ENCODE assay signal across 12 cellular contexts in the genomic region with DNA sequence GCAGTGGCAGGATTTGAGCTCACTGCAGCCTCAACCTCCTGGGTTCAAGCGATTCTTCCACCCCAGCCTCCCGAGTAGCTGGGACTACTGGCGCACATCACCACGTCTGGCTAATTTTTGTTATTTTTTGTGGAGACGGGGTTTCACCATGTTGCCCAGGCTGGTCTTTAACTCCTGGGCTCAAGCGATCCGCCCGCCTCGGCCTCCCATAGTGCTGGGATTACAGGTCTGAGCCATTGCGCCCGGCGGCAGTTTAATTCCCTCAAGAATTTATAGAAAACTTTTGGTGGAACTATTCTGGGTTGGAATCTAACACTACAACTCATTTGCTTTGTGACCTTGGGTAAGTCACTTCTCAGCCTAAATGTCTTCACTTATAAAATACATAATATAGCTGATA. TPM values are rescaled to one million over a fixed set of nuclear protein-coding genes. Genes with fewer than 3 reads are reported as not detected.
DNase-seq lines count a peak whose midpoint lies in the region; ATAC-seq, FAIRE-seq and TF ChIP-seq lines count a peak whose summit lies in the region.
"Had no signal": no experiment of that assay in that cellular context is flagged by ENCODE, and none has a peak within 500 bp of the region (broad histone marks: within the 10 kb centered on the region; RNA-seq: fewer than 3 reads in every experiment).

No MANE protein-coding gene starts in this region.

- H3F3A ChIP-seq in neural progenitor cell (ENCODE audit: low read depth), result peaks cover 32% of the 10 kb centered on the region

- POLR2A ChIA-PET in HepG2 (lab: Yijun Ruan, JAX), result interaction anchor here (1.8 kb wide), 1 partner anchor 53 kb away, joined by 11 read pairs; no protein-coding TSS in a partner anchor

- FAIRE-seq in HepG2 (lab: Jason Lieb, UNC), result no peak
- FAIRE-seq: frontal cortex had no signal

- H3K79me2 ChIP-seq in HepG2 (ENCODE audit: insufficient read depth, low read length) (peaks cover 18% of the 10 kb centered on the region), neural progenitor cell (ENCODE audit: low read depth) (peaks cover 25% of the 10 kb centered on the region)

- H3K9me3 ChIP-seq in liver (ENCODE audit: control insufficient read depth in 4 of 4, low read length in 3 of 4), result no peaks in the 10 kb centered on the region
- no peaks in the 10 kb centered on the region for H3K9me3 ChIP-seq in HepG2 (ENCODE audit: low read length)
- H3K9me3 ChIP-seq in neural progenitor cell (ENCODE audit: low read depth), result no peaks in the 10 kb centered on the region

- H3K4me1 Mint-ChIP-seq in neural progenitor cell, result peaks cover 25% of the 10 kb centered on the region

- TF ChIP-seq RAD21 in liver (IDR thresholded peaks at IDR 0.05), result no peak
- no peak for TF ChIP-seq RAD21 in HepG2 (CRISPR knock-in tag; IDR thresholded peaks at IDR 0.05)

- H3K27ac Mint-ChIP-seq in neural progenitor cell, result no peak overlapping the region

- 99% methylated on average over 12 of the region's 12 CpGs for WGBS in liver
- WGBS in HepG2 (ENCODE audit: low lambda C conversion rate), result 97% methylated on average over 12 of the region's 12 CpGs

- no peak overlapping the region for H3K4me2 ChIP-seq in HepG2 (ENCODE audit: low read depth, low read length)
- no peak overlapping the region for H3K4me2 ChIP-seq in neural progenitor cell

- H3K4me1 ChIP-seq in liver (ENCODE audit: control insufficient read depth in 4 of 4, insufficient read depth in 4 of 4, low read length in 3 of 4) (peaks cover 9 to 33% (median 28%) of the 10 kb centered on the region in 4 donors), HepG2 (ENCODE audit: insufficient read depth, low read length) (peaks cover 44% of the 10 kb centered on the region), neural progenitor cell (peaks cover 18% of the 10 kb centered on the region)

- intact Hi-C loops in HepG2 (cut with micrococcal nuclease; ENCODE audit: unreplicated experiment), result no loop called here

- TF ChIP-seq CTCF in liver (IDR thresholded peaks at IDR 0.05; ENCODE audit: low read depth, low read length, missing input control) (no peak), HepG2 (CRISPR knock-in tag; IDR thresholded peaks at IDR 0.05) (no peak), neural progenitor cell (IDR thresholded peaks at IDR 0.05) (no peak)

- H3K4me3 ChIP-seq in liver (ENCODE audit: low read depth in 1 of 3, low read length in 3 of 3) (no peak overlapping the region), HepG2 (replicated peaks in 1 of 3; ENCODE audit: insufficient read depth in 1 of 3, low read depth in 2 of 3, low read length in 3 of 3) (no peak overlapping the region), neural progenitor cell (no peak overlapping the region)

- ATAC-seq in HepG2 (no peak), HG03045 (IDR thresholded peaks at IDR 0.05; ENCODE audit: unreplicated experiment) (no peak), HG03469 (IDR thresholded peaks at IDR 0.05; ENCODE audit: unreplicated experiment) (no peak)

- BruUV-seq in HepG2 (replicated peaks; lab: Mats Ljungman, UMichigan), result no TSS peak

- no peaks in the 10 kb centered on the region for H4K20me1 ChIP-seq in HepG2 (ENCODE audit: insufficient read depth, low read length)
- H4K20me1 ChIP-seq in neural progenitor cell (ENCODE audit: low read depth), result peaks cover 20% of the 10 kb centered on the region

- H3K27me3 Mint-ChIP-seq in neural progenitor cell (ENCODE audit: insufficient read depth, low read depth), result peaks cover 2% of the 10 kb centered on the region

- in situ Hi-C loops in HepG2 (cut with HindIII; ENCODE audit: extremely low pct_ligation_motif_present, low pct_unique_long_range_greater_than_20kb), result no loop called here

- CTCF ChIA-PET in HepG2 (lab: Yijun Ruan, JAX; ENCODE audit: low intra/inter-chr PET ratio, low total read pairs), result no interaction called here

- peaks cover 2 to 14% (median 8%) of the 10 kb centered on the region in 4 donors for H3K36me3 ChIP-seq in liver (ENCODE audit: control insufficient read depth in 4 of 4, insufficient read depth in 3 of 4, low read depth in 1 of 4, low read length in 3 of 4)
- peaks cover 13 to 18% of the 10 kb centered on the region in 2 experiments for H3K36me3 ChIP-seq in HepG2 (replicated peaks in 1 of 2; ENCODE audit: control insufficient read depth in 1 of 2, insufficient read depth in 2 of 2, low read length in 2 of 2)
- no peaks in the 10 kb centered on the region for H3K36me3 ChIP-seq in neural progenitor cell

- TF ChIP-seq EP300 in HepG2 (IDR thresholded peaks at IDR 0.05; ENCODE audit: low read depth in 2 of 2, low read length in 2 of 2) (no peak), HepG2 (CRISPR knock-in tag; IDR thresholded peaks at IDR 0.05; ENCODE audit: borderline replicate concordance) (no peak)

- peak overlapping the region; percentile 94 to 95 for H3K27ac ChIP-seq in liver (ENCODE audit: low read depth in 1 of 2, low read length in 2 of 2)
- no peak overlapping the region for H3K27ac ChIP-seq in HepG2 (ENCODE audit: extremely low read length, insufficient read depth, low read length)
- H3K27ac ChIP-seq in cingulate gyrus (ENCODE audit: low read depth, low read length), result peak overlapping the region; percentile 100
- H3K27ac ChIP-seq in neural progenitor cell, result no peak overlapping the region

- no peaks in the 10 kb centered on the region for H3K27me3 ChIP-seq in liver (ENCODE audit: control insufficient read depth in 4 of 4, insufficient read depth in 4 of 4, low read length in 3 of 4)
- H3K27me3 ChIP-seq in HepG2 (ENCODE audit: control insufficient read depth in 1 of 2, insufficient read depth in 2 of 2, low read length in 2 of 2), result no peaks in the 10 kb centered on the region; a peak in 1 of 5 replicates
- no peaks in the 10 kb centered on the region for H3K27me3 ChIP-seq in neural progenitor cell

- H2AFZ ChIP-seq in HepG2 (ENCODE audit: low read length), result no peak overlapping the region
- no peak overlapping the region for H2AFZ ChIP-seq in neural progenitor cell (replicated peaks)

- no peak for TF ChIP-seq POLR2A in HepG2 (IDR thresholded peaks at IDR 0.05; ENCODE audit: insufficient read depth in 1 of 2, low read depth in 2 of 2, low read length in 2 of 2)

- no peaks in the 10 kb centered on the region for H3K9me3 Mint-ChIP-seq in neural progenitor cell

- DNase-seq in HepG2 (ENCODE audit: low spot score), result no peak
- DNase-seq in neural progenitor cell (ENCODE audit: low spot score), result peak; percentile 41
- no peak for DNase-seq in DMS79 (lab: John Stamatoyannopoulos, UW)
- DNase-seq in NCI-H226, result no peak
- DNase-seq: stimulated activated naive CD4-positive, alpha-beta T cell treated with Interleukin-2 at 50 U/mL for 16 hours had no signal

- H3K4me3 Mint-ChIP-seq in neural progenitor cell, result no peak overlapping the region

- peaks cover 18% of the 10 kb centered on the region for H3K36me3 Mint-ChIP-seq in neural progenitor cell

- no peak overlapping the region for H3K9ac ChIP-seq in liver (ENCODE audit: low read depth in 1 of 2, low read length in 2 of 2)
- no peak overlapping the region for H3K9ac ChIP-seq in HepG2 (ENCODE audit: insufficient read depth, low read depth, low read length)
- H3K9ac ChIP-seq in neural progenitor cell, result no peak overlapping the region

RNA-seq across cellular contexts. Expression of a gene that starts 1.8 kb away (rescaled TPM):
- total RNA-seq in liver, result 10 to 100 TPM; 28.4 to 36.5 TPM
- polyA plus RNA-seq in liver, result 1 to 10 TPM; 3.8 to 7.9 TPM
- 27.5 and 46.7 TPM in 2 replicates for total RNA-seq in HepG2 (2016; rRNA removed; fragmentation: Illumina TruSeq; extraction: Trizol)
- 3.0 and 3.4 TPM in 2 replicates for total RNA-seq in HepG2 (2016; cell fraction: cytosol; rRNA removed; fragmentation: Illumina TruSeq; extraction: Trizol; ENCODE audit: low read depth)
- 29.7 and 40.6 TPM in 2 replicates for total RNA-seq in HepG2 (2016; cell fraction: insoluble cytoplasmic fraction; rRNA removed; fragmentation: Illumina TruSeq; extraction: Trizol)
- 13.8 and 14.7 TPM in 2 replicates for total RNA-seq in HepG2 (2016; cell fraction: membrane; rRNA removed; fragmentation: Illumina TruSeq; extraction: Trizol)
- 23.5 and 24.3 TPM in 2 replicates for total RNA-seq in HepG2 (2016; cell fraction: nucleus; rRNA removed; fragmentation: Illumina TruSeq; extraction: Trizol)
- polyA plus RNA-seq in HepG2 (2011; rRNA removed), result 26.5 and 27.3 TPM in 2 replicates
- 18.2 TPM in 2 replicates for polyA plus RNA-seq in HepG2 (2011; cell fraction: cytosol; rRNA removed)
- 30.1 and 31.9 TPM in 2 replicates for polyA plus RNA-seq in HepG2 (2011; cell fraction: nucleus; rRNA removed)
- polyA plus RNA-seq in HepG2 (2012), result 14.7 and 15.8 TPM in 2 replicates
- 0.63 and 0.79 TPM in 2 replicates for polyA plus RNA-seq in HepG2 (2016; cell fraction: cytosol; fragmentation: Illumina TruSeq; extraction: Trizol; ENCODE audit: low read depth)
- 22.5 and 22.9 TPM in 2 replicates for polyA plus RNA-seq in HepG2 (2016; cell fraction: insoluble cytoplasmic fraction; fragmentation: Illumina TruSeq; extraction: Trizol; ENCODE audit: low read depth)
- polyA plus RNA-seq in HepG2 (2016; cell fraction: membrane; fragmentation: Illumina TruSeq; extraction: Trizol; ENCODE audit: low read depth), result 2.7 and 3.3 TPM in 2 replicates
- polyA plus RNA-seq in HepG2 (2016; cell fraction: nucleus; fragmentation: Illumina TruSeq; extraction: Trizol; ENCODE audit: insufficient read depth, low read depth), result 25.6 and 29.7 TPM in 2 replicates
- polyA minus RNA-seq in HepG2 (2011; rRNA and poly(A)+ RNA removed; ENCODE audit: low replicate concordance), result 128 and 335 TPM in 2 replicates
- polyA minus RNA-seq in HepG2 (2011; cell fraction: cytosol; rRNA and poly(A)+ RNA removed), result 38.1 and 39.5 TPM in 2 replicates
- polyA minus RNA-seq in HepG2 (2011; cell fraction: nucleus; rRNA and poly(A)+ RNA removed), result 31.4 and 32.7 TPM in 2 replicates
- total RNA-seq in neural progenitor cell (ENCODE audit: low replicate concordance), result 67.8 and 71.0 TPM in 2 replicates

RNA-seq across cellular contexts. Expression of a gene that starts 42.1 kb away (rescaled TPM):
- total RNA-seq in liver (not detected), HepG2 (2016; rRNA removed; fragmentation: Illumina TruSeq; extraction: Trizol) (not detected in 2 replicates), neural progenitor cell (ENCODE audit: low replicate concordance) (0.74 and 0.90 TPM in 2 replicates)
- polyA plus RNA-seq in liver (not detected), HepG2 (2011; rRNA removed) (not detected in 2 replicates)
- not detected in 2 replicates for total RNA-seq in HepG2 (2016; cell fraction: cytosol; rRNA removed; fragmentation: Illumina TruSeq; extraction: Trizol; ENCODE audit: low read depth)
- not detected in 2 replicates for total RNA-seq in HepG2 (2016; cell fraction: insoluble cytoplasmic fraction; rRNA removed; fragmentation: Illumina TruSeq; extraction: Trizol)
- total RNA-seq in HepG2 (2016; cell fraction: membrane; rRNA removed; fragmentation: Illumina TruSeq; extraction: Trizol), result not detected in 2 replicates
- total RNA-seq in HepG2 (2016; cell fraction: nucleus; rRNA removed; fragmentation: Illumina TruSeq; extraction: Trizol), result not detected in 2 replicates
- not detected in 2 replicates for polyA plus RNA-seq in HepG2 (2011; cell fraction: cytosol; rRNA removed)
- not detected in 2 replicates for polyA plus RNA-seq in HepG2 (2011; cell fraction: nucleus; rRNA removed)
- polyA plus RNA-seq in HepG2 (2012), result not detected in 2 replicates
- polyA plus RNA-seq in HepG2 (2016; cell fraction: cytosol; fragmentation: Illumina TruSeq; extraction: Trizol; ENCODE audit: low read depth), result not detected in 2 replicates
- polyA plus RNA-seq in HepG2 (2016; cell fraction: insoluble cytoplasmic fraction; fragmentation: Illumina TruSeq; extraction: Trizol; ENCODE audit: low read depth), result not detected in 2 replicates
- not detected in 2 replicates for polyA plus RNA-seq in HepG2 (2016; cell fraction: membrane; fragmentation: Illumina TruSeq; extraction: Trizol; ENCODE audit: low read depth)
- not detected in 2 replicates for polyA plus RNA-seq in HepG2 (2016; cell fraction: nucleus; fragmentation: Illumina TruSeq; extraction: Trizol; ENCODE audit: insufficient read depth, low read depth)
- not detected in 2 replicates for polyA minus RNA-seq in HepG2 (2011; rRNA and poly(A)+ RNA removed; ENCODE audit: low replicate concordance)
- polyA minus RNA-seq in HepG2 (2011; cell fraction: cytosol; rRNA and poly(A)+ RNA removed), result not detected in 2 replicates
- polyA minus RNA-seq in HepG2 (2011; cell fraction: nucleus; rRNA and poly(A)+ RNA removed), result not detected in 2 replicates
- total RNA-seq: cardiac septum, mucosa of gallbladder had no signal

RNA-seq across cellular contexts. Expression of a gene that starts 45.4 kb away (rescaled TPM):
- total RNA-seq in liver (under 1 TPM; 0.67 to 0.89 TPM), HepG2 (2016; rRNA removed; fragmentation: Illumina TruSeq; extraction: Trizol) (0.58 and 0.90 TPM in 2 replicates), neural progenitor cell (ENCODE audit: low replicate concordance) (0.34 TPM in 1 of 2 replicates, not detected in the other)
- polyA plus RNA-seq in liver (1 to 10 TPM in 1 of 2 donors, under 1 TPM in 1; 0.96 to 1.3 TPM), HepG2 (2011; rRNA removed) (0.24 and 0.50 TPM in 2 replicates)
- 0.44 and 0.81 TPM in 2 replicates for total RNA-seq in HepG2 (2016; cell fraction: cytosol; rRNA removed; fragmentation: Illumina TruSeq; extraction: Trizol; ENCODE audit: low read depth)
- total RNA-seq in HepG2 (2016; cell fraction: insoluble cytoplasmic fraction; rRNA removed; fragmentation: Illumina TruSeq; extraction: Trizol), result 0.45 and 1.1 TPM in 2 replicates
- 0.59 and 0.83 TPM in 2 replicates for total RNA-seq in HepG2 (2016; cell fraction: membrane; rRNA removed; fragmentation: Illumina TruSeq; extraction: Trizol)
- 0.37 TPM in 1 of 2 replicates, not detected in the other for total RNA-seq in HepG2 (2016; cell fraction: nucleus; rRNA removed; fragmentation: Illumina TruSeq; extraction: Trizol)
- polyA plus RNA-seq in HepG2 (2011; cell fraction: cytosol; rRNA removed), result 0.37 and 0.81 TPM in 2 replicates
- polyA plus RNA-seq in HepG2 (2011; cell fraction: nucleus; rRNA removed), result 0.80 and 0.90 TPM in 2 replicates
- polyA plus RNA-seq in HepG2 (2012), result 0.15 and 0.21 TPM in 2 replicates
- polyA plus RNA-seq in HepG2 (2016; cell fraction: cytosol; fragmentation: Illumina TruSeq; extraction: Trizol; ENCODE audit: low read depth), result 0.43 and 0.48 TPM in 2 replicates
- 0.48 and 1.4 TPM in 2 replicates for polyA plus RNA-seq in HepG2 (2016; cell fraction: insoluble cytoplasmic fraction; fragmentation: Illumina TruSeq; extraction: Trizol; ENCODE audit: low read depth)
- polyA plus RNA-seq in HepG2 (2016; cell fraction: membrane; fragmentation: Illumina TruSeq; extraction: Trizol; ENCODE audit: low read depth), result 0.47 and 0.73 TPM in 2 replicates
- 0.80 and 0.85 TPM in 2 replicates for polyA plus RNA-seq in HepG2 (2016; cell fraction: nucleus; fragmentation: Illumina TruSeq; extraction: Trizol; ENCODE audit: insufficient read depth, low read depth)
- 0.49 and 0.66 TPM in 2 replicates for polyA minus RNA-seq in HepG2 (2011; rRNA and poly(A)+ RNA removed; ENCODE audit: low replicate concordance)
- polyA minus RNA-seq in HepG2 (2011; cell fraction: cytosol; rRNA and poly(A)+ RNA removed), result not detected in 2 replicates
- 0.25 and 0.64 TPM in 2 replicates for polyA minus RNA-seq in HepG2 (2011; cell fraction: nucleus; rRNA and poly(A)+ RNA removed)
- total RNA-seq: frontal cortex had no signal

RNA-seq across cellular contexts. Expression of a gene that starts 56.8 kb away (rescaled TPM):
- 10 to 100 TPM; 25.4 to 37.0 TPM for total RNA-seq in liver
- polyA plus RNA-seq in liver, result 10 to 100 TPM; 17.3 to 18.8 TPM
- total RNA-seq in HepG2 (2016; rRNA removed; fragmentation: Illumina TruSeq; extraction: Trizol), result 47.6 and 49.9 TPM in 2 replicates
- total RNA-seq in HepG2 (2016; cell fraction: cytosol; rRNA removed; fragmentation: Illumina TruSeq; extraction: Trizol; ENCODE audit: low read depth), result 6.3 and 7.4 TPM in 2 replicates
- 49.9 and 52.5 TPM in 2 replicates for total RNA-seq in HepG2 (2016; cell fraction: insoluble cytoplasmic fraction; rRNA removed; fragmentation: Illumina TruSeq; extraction: Trizol)
- 10.6 and 11.1 TPM in 2 replicates for total RNA-seq in HepG2 (2016; cell fraction: membrane; rRNA removed; fragmentation: Illumina TruSeq; extraction: Trizol)
- total RNA-seq in HepG2 (2016; cell fraction: nucleus; rRNA removed; fragmentation: Illumina TruSeq; extraction: Trizol), result 41.2 and 46.6 TPM in 2 replicates
- 52.0 and 54.0 TPM in 2 replicates for polyA plus RNA-seq in HepG2 (2011; rRNA removed)
- polyA plus RNA-seq in HepG2 (2011; cell fraction: cytosol; rRNA removed), result 37.5 and 46.8 TPM in 2 replicates
- 182 and 197 TPM in 2 replicates for polyA plus RNA-seq in HepG2 (2011; cell fraction: nucleus; rRNA removed)
- polyA plus RNA-seq in HepG2 (2012), result 40.1 and 43.3 TPM in 2 replicates
- 6.0 and 6.9 TPM in 2 replicates for polyA plus RNA-seq in HepG2 (2016; cell fraction: cytosol; fragmentation: Illumina TruSeq; extraction: Trizol; ENCODE audit: low read depth)
- 54.2 and 64.7 TPM in 2 replicates for polyA plus RNA-seq in HepG2 (2016; cell fraction: insoluble cytoplasmic fraction; fragmentation: Illumina TruSeq; extraction: Trizol; ENCODE audit: low read depth)
- polyA plus RNA-seq in HepG2 (2016; cell fraction: membrane; fragmentation: Illumina TruSeq; extraction: Trizol; ENCODE audit: low read depth), result 9.0 and 9.4 TPM in 2 replicates
- polyA plus RNA-seq in HepG2 (2016; cell fraction: nucleus; fragmentation: Illumina TruSeq; extraction: Trizol; ENCODE audit: insufficient read depth, low read depth), result 70.0 and 70.8 TPM in 2 replicates
- polyA minus RNA-seq in HepG2 (2011; rRNA and poly(A)+ RNA removed; ENCODE audit: low replicate concordance), result 115 and 225 TPM in 2 replicates
- 21.9 and 28.0 TPM in 2 replicates for polyA minus RNA-seq in HepG2 (2011; cell fraction: cytosol; rRNA and poly(A)+ RNA removed)
- polyA minus RNA-seq in HepG2 (2011; cell fraction: nucleus; rRNA and poly(A)+ RNA removed), result 39.3 and 48.9 TPM in 2 replicates
- total RNA-seq in neural progenitor cell (ENCODE audit: low replicate concordance), result 51.0 and 105 TPM in 2 replicates

Comparison
In these comparisons a context has a peak if more than half of its experiments do, and no peak if none do; other contexts are left out.
1. H3K27ac ChIP-seq: peak in liver (2 of 2) and cingulate gyrus (single experiment); none in HepG2 (single experiment) and neural progenitor cell (single experiment).